Comparison of ENCODE assay signal across 1 cellular context in the genomic region with DNA sequence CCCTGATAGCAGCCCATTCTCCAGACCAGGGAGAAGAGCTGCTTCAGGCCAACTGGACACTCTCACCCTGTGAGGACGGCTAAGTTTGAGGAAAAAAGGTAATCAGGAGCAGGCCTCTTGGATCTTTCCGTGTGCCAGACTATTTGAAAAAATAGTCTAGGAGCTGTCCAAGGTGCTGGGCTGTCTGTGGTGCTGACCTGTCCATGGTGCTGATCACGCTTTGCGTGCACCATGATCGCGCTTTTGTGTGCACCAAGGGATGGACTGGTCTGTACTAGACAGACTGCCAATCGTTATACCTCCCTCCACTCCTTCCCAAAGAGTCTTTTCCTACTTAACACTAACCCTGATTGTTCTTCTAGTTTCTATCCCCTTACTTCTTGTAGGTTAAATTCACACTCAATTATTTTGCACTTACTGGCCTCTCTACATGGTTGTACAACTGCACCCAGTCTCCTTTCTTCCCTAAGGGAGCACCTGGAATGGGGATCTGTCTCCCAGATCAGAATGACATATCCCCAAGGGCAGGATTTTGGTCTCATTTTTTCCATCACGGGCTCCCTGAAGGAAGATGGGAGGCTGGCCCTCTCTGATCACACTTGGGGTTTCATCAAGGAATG.
TF ChIP-seq lines count a peak whose summit lies in the region.

No MANE protein-coding gene starts in this region.

TF ChIP-seq in HEK293, 187 proteins besides CTCF, POLR2A, EP300 and RAD21 (continued from another document):
- TF ChIP-seq EGR2 (tag by site-specific recombination; IDR thresholded peaks at IDR 0.05; ENCODE audit: low read depth) (no peak), YY2 (tag by site-specific recombination; IDR thresholded peaks at IDR 0.05) (no peak), ZBTB48 (tag by site-specific recombination; IDR thresholded peaks at IDR 0.05) (no peak), MYNN (tag by site-specific recombination; IDR thresholded peaks at IDR 0.05; ENCODE audit: borderline replicate concordance) (no peak), GLIS1 (tag by site-specific recombination; IDR thresholded peaks at IDR 0.05) (no peak), ZNF175 (tag by site-specific recombination; IDR thresholded peaks at IDR 0.05) (no peak), ZNF830 (tag by site-specific recombination; IDR thresholded peaks at IDR 0.05; ENCODE audit: low read depth) (no peak), ZNF426 (tag by site-specific recombination; IDR thresholded peaks at IDR 0.05) (no peak), ZNF366 (tag by site-specific recombination; conservative IDR thresholded peaks at IDR 0.05) (no peak), TRIM28 (IDR thresholded peaks at IDR 0.05; ENCODE audit: borderline replicate concordance, low read length) (peak; percentile 80; the same call in 1 of the 2 replicates), ZNF670 (tag by site-specific recombination; IDR thresholded peaks at IDR 0.05; ENCODE audit: low read depth) (no peak), ZNF747 (tag by site-specific recombination; IDR thresholded peaks at IDR 0.05) (no peak), ZNF146 (tag by site-specific recombination; IDR thresholded peaks at IDR 0.05) (no peak), KLF16 (tag by site-specific recombination; IDR thresholded peaks at IDR 0.05) (no peak), HOXC10 (CRISPR knock-in tag; IDR thresholded peaks at IDR 0.05) (peak; percentile 99), ZBTB1 (tag by site-specific recombination; IDR thresholded peaks at IDR 0.05) (no peak), ZNF529 (tag by site-specific recombination; IDR thresholded peaks at IDR 0.05; ENCODE audit: insufficient replicate concordance) (no peak), SETDB1 (IDR thresholded peaks at IDR 0.05; ENCODE audit: insufficient read length, low read length) (no peak), ZBTB20 (tag by site-specific recombination; IDR thresholded peaks at IDR 0.05) (no peak), ZNF266 (tag by site-specific recombination; IDR thresholded peaks at IDR 0.05; ENCODE audit: low read depth) (no peak), ZNF555 (tag by site-specific recombination; conservative IDR thresholded peaks at IDR 0.05) (no peak), ZNF776 (tag by site-specific recombination; IDR thresholded peaks at IDR 0.05; ENCODE audit: borderline replicate concordance) (no peak), KLF10 (tag by site-specific recombination; IDR thresholded peaks at IDR 0.05) (no peak), HOXD13 (CRISPR knock-in tag; IDR thresholded peaks at IDR 0.05; ENCODE audit: borderline replicate concordance) (peak; percentile 95), ZNF335 (tag by site-specific recombination; conservative IDR thresholded peaks at IDR 0.05) (no peak), ZNF626 (tag by site-specific recombination; IDR thresholded peaks at IDR 0.05) (no peak), ZNF174 (tag by site-specific recombination; IDR thresholded peaks at IDR 0.05) (no peak), ZNF701 (tag by site-specific recombination; IDR thresholded peaks at IDR 0.05) (no peak)
- TF ChIP-seq, protein P1, sequence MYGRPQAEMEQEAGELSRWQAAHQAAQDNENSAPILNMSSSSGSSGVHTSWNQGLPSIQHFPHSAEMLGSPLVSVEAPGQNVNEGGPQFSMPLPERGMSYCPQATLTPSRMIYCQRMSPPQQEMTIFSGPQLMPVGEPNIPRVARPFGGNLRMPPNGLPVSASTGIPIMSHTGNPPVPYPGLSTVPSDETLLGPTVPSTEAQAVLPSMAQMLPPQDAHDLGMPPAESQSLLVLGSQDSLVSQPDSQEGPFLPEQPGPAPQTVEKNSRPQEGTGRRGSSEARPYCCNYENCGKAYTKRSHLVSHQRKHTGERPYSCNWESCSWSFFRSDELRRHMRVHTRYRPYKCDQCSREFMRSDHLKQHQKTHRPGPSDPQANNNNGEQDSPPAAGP (tag by site-specific recombination; IDR thresholded peaks at IDR 0.05) = no peak
- TF ChIP-seq, protein P2, sequence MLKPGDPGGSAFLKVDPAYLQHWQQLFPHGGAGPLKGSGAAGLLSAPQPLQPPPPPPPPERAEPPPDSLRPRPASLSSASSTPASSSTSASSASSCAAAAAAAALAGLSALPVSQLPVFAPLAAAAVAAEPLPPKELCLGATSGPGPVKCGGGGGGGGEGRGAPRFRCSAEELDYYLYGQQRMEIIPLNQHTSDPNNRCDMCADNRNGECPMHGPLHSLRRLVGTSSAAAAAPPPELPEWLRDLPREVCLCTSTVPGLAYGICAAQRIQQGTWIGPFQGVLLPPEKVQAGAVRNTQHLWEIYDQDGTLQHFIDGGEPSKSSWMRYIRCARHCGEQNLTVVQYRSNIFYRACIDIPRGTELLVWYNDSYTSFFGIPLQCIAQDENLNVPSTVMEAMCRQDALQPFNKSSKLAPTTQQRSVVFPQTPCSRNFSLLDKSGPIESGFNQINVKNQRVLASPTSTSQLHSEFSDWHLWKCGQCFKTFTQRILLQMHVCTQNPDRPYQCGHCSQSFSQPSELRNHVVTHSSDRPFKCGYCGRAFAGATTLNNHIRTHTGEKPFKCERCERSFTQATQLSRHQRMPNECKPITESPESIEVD (tag by site-specific recombination; IDR thresholded peaks at IDR 0.05) = no peak
- TF ChIP-seq, protein P3, sequence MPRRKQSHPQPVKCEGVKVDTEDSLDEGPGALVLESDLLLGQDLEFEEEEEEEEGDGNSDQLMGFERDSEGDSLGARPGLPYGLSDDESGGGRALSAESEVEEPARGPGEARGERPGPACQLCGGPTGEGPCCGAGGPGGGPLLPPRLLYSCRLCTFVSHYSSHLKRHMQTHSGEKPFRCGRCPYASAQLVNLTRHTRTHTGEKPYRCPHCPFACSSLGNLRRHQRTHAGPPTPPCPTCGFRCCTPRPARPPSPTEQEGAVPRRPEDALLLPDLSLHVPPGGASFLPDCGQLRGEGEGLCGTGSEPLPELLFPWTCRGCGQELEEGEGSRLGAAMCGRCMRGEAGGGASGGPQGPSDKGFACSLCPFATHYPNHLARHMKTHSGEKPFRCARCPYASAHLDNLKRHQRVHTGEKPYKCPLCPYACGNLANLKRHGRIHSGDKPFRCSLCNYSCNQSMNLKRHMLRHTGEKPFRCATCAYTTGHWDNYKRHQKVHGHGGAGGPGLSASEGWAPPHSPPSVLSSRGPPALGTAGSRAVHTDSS (tag by site-specific recombination; IDR thresholded peaks at IDR 0.05) = no peak
- TF ChIP-seq, protein P4, sequence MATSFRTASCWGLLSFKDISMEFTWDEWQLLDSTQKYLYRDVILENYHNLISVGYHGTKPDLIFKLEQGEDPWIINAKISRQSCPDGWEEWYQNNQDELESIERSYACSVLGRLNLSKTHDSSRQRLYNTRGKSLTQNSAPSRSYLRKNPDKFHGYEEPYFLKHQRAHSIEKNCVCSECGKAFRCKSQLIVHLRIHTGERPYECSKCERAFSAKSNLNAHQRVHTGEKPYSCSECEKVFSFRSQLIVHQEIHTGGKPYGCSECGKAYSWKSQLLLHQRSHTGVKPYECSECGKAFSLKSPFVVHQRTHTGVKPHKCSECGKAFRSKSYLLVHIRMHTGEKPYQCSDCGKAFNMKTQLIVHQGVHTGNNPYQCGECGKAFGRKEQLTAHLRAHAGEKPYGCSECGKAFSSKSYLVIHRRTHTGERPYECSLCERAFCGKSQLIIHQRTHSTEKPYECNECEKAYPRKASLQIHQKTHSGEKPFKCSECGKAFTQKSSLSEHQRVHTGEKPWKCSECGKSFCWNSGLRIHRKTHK (tag by site-specific recombination; IDR thresholded peaks at IDR 0.05) = no peak
- TF ChIP-seq, protein P5, sequence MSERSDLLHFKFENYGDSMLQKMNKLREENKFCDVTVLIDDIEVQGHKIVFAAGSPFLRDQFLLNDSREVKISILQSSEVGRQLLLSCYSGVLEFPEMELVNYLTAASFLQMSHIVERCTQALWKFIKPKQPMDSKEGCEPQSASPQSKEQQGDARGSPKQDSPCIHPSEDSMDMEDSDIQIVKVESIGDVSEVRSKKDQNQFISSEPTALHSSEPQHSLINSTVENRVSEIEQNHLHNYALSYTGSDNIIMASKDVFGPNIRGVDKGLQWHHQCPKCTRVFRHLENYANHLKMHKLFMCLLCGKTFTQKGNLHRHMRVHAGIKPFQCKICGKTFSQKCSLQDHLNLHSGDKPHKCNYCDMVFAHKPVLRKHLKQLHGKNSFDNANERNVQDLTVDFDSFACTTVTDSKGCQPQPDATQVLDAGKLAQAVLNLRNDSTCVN (tag by site-specific recombination; optimal IDR thresholded peaks at IDR 0.05) = peak; percentile 16
